ENCODE assay signal across 14 cellular contexts in the genomic region with DNA sequence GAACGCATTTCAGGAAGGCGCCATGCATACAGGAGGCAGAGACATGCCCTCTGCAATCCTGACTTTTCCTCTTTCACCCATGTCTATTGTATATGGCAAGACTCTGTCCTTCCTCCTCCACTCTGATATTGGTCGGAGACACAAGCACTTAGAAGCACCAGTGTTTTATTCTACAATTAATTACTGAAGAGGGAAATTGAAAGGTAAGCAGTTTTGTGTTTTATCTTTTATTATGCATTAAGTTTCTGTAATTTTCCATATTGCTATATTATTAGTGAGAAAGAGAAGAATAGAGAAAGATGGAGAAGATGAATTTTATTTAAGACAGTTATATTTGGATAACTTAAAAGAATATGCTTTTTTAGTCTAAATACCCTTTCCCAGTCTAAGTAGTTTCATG. TPM values are rescaled to one million over a fixed set of nuclear protein-coding genes. Genes with fewer than 3 reads are reported as not detected.
DNase-seq lines count a peak whose midpoint lies in the region; ATAC-seq and TF ChIP-seq lines count a peak whose summit lies in the region.
"Had no signal": no experiment of that assay in that cellular context is flagged by ENCODE, and none has a peak within 500 bp of the region (broad histone marks: within the 10 kb centered on the region; RNA-seq: fewer than 3 reads in every experiment).

No MANE protein-coding gene starts in this region.

- peak overlapping the region; percentile 5 for H3K4me3 Mint-ChIP-seq in stimulated activated naive CD8-positive, alpha-beta T cell treated with anti-CD3 and anti-CD28 coated beads, Interleukin-15, Interleukin-2, amounts not matched to agents 100 ng/mL and 50 ng/mL, for 24 hours
- H3K4me3 Mint-ChIP-seq in stimulated activated naive CD8-positive, alpha-beta T cell treated with anti-CD3 and anti-CD28 coated beads, Interleukin-15, amount 100 ng/mL, for 72 hours: peak overlapping the region in 1 of 2 donors; percentile 0

- TF ChIP-seq CTCF in hepatocyte (IDR thresholded peaks at IDR 0.05; ENCODE audit: poor library complexity): no peak
- TF ChIP-seq CTCF in thyroid gland (IDR thresholded peaks at IDR 0.05): no peak
- no peak for TF ChIP-seq CTCF in suprapubic skin (IDR thresholded peaks at IDR 0.05)

- H3K9ac ChIP-seq in SK-N-MC (ENCODE audit: insufficient read length): no peak overlapping the region

- H3K36me3 Mint-ChIP-seq in stimulated activated naive CD8-positive, alpha-beta T cell treated with anti-CD3 and anti-CD28 coated beads, Interleukin-15, Interleukin-2, amounts not matched to agents 100 ng/mL and 50 ng/mL, for 24 hours (ENCODE audit: low read depth): peaks cover 18% of the 10 kb centered on the region

- TF ChIP-seq EP300 in suprapubic skin (IDR thresholded peaks at IDR 0.05): no peak

- no peak for DNase-seq in stimulated activated naive CD8-positive, alpha-beta T cell treated with anti-CD3 and anti-CD28 coated beads, Interleukin-15, amount 100 ng/mL, for 72 hours
- DNase-seq in SK-N-MC (ENCODE audit: low read depth, low spot score): no peak
- DNase-seq in hepatocyte (ENCODE audit: low spot score): no peak
- DNase-seq in thyroid gland: no peak
- no peak for DNase-seq in suprapubic skin (ENCODE audit: low spot score in 2 of 2)
- DNase-seq in SW480 (ENCODE audit: low spot score): no peak
- no peak for DNase-seq in cerebellar nuclear complex (lab: John Stamatoyannopoulos, UW)
- DNase-seq: AML-193, cortex of kidney, kidney, midbrain, nucleus accumbens had no signal

- peak overlapping the region; percentile 41 for H3K4me2 ChIP-seq in hepatocyte

- H3K4me3 ChIP-seq in SK-N-MC (peak overlapping the region; percentile 37), hepatocyte (no peak overlapping the region), thyroid gland (replicated peaks in 1 of 3) (no peak overlapping the region), suprapubic skin (no peak overlapping the region)

- H3K27ac Mint-ChIP-seq in stimulated activated naive CD8-positive, alpha-beta T cell treated with anti-CD3 and anti-CD28 coated beads, Interleukin-15, Interleukin-2, amounts not matched to agents 100 ng/mL and 50 ng/mL, for 24 hours: peak overlapping the region; percentile 93
- H3K27ac Mint-ChIP-seq in stimulated activated naive CD8-positive, alpha-beta T cell treated with anti-CD3 and anti-CD28 coated beads, Interleukin-15, amount 100 ng/mL, for 72 hours: no peak overlapping the region

- H3K27ac ChIP-seq in SK-N-MC (peak overlapping the region; percentile 39; the same call in 1 of the 2 replicates), hepatocyte (no peak overlapping the region), thyroid gland (peak overlapping the region; percentile 15 to 28 (median 24)), suprapubic skin (no peak overlapping the region)
- H3K27ac ChIP-seq: ascending aorta had no signal

- H3K9me3 Mint-ChIP-seq in stimulated activated naive CD8-positive, alpha-beta T cell treated with anti-CD3 and anti-CD28 coated beads, Interleukin-15, Interleukin-2, amounts not matched to agents 100 ng/mL and 50 ng/mL, for 24 hours: no peaks in the 10 kb centered on the region
- no peaks in the 10 kb centered on the region for H3K9me3 Mint-ChIP-seq in stimulated activated naive CD8-positive, alpha-beta T cell treated with anti-CD3 and anti-CD28 coated beads, Interleukin-15, amount 100 ng/mL, for 72 hours

- TF ChIP-seq POLR2A in thyroid gland (IDR thresholded peaks at IDR 0.05) (no peak), suprapubic skin (IDR thresholded peaks at IDR 0.05) (no peak)

- H4K20me1 ChIP-seq in hepatocyte (ENCODE audit: insufficient read depth, poor library complexity, severe bottlenecking): peaks cover 98% of the 10 kb centered on the region

- peaks cover 100% of the 10 kb centered on the region for H3K79me2 ChIP-seq in hepatocyte

- H3K27me3 Mint-ChIP-seq in stimulated activated naive CD8-positive, alpha-beta T cell treated with anti-CD3 and anti-CD28 coated beads, Interleukin-15, Interleukin-2, amounts not matched to agents 100 ng/mL and 50 ng/mL, for 24 hours: no peaks in the 10 kb centered on the region
- H3K27me3 Mint-ChIP-seq in stimulated activated naive CD8-positive, alpha-beta T cell treated with anti-CD3 and anti-CD28 coated beads, Interleukin-15, amount 100 ng/mL, for 72 hours: no peaks in the 10 kb centered on the region

- H3K4me1 ChIP-seq in hepatocyte (ENCODE audit: insufficient read depth) (peaks cover 12% of the 10 kb centered on the region), thyroid gland (peaks cover 45 to 75% of the 10 kb centered on the region in 2 donors), suprapubic skin (peaks cover 59% of the 10 kb centered on the region)

- no peak for ATAC-seq in stimulated activated naive CD8-positive, alpha-beta T cell treated with anti-CD3 and anti-CD28 coated beads, Interleukin-15, amount 100 ng/mL, for 72 hours

- WGBS in hepatocyte (ENCODE audit: low lambda C conversion rate, missing lambda C conversion rate): 84% methylated on average over 3 of the region's 3 CpGs
- 83 to 88% methylated on average over 3 of the region's 3 CpGs for WGBS in thyroid gland, 2 donors
- WGBS in suprapubic skin: 69% methylated on average over 3 of the region's 3 CpGs

- H3K36me3 ChIP-seq in SK-N-MC (ENCODE audit: insufficient read depth, low read length) (peaks cover 7% of the 10 kb centered on the region; the same call in 1 of the 2 replicates), hepatocyte (replicated peaks; ENCODE audit: insufficient read depth, low read depth) (no peaks in the 10 kb centered on the region), thyroid gland (no peaks in the 10 kb centered on the region), suprapubic skin (no peaks in the 10 kb centered on the region)
- H3K36me3 ChIP-seq: ascending aorta had no signal

- no peak overlapping the region for H2AFZ ChIP-seq in hepatocyte

- intact Hi-C loops in thyroid gland (cut with DNase I): no loop called here

- H3K9me3 ChIP-seq in SK-N-MC (ENCODE audit: low read depth, low read length) (no peaks in the 10 kb centered on the region), hepatocyte (ENCODE audit: low read depth) (no peaks in the 10 kb centered on the region), thyroid gland (no peaks in the 10 kb centered on the region), suprapubic skin (no peaks in the 10 kb centered on the region)
- H3K9me3 ChIP-seq: ascending aorta had no signal

- H3K9me2 ChIP-seq in hepatocyte (replicated peaks; ENCODE audit: insufficient read depth): no peaks in the 10 kb centered on the region

- peaks cover 96% of the 10 kb centered on the region for H3K4me1 Mint-ChIP-seq in stimulated activated naive CD8-positive, alpha-beta T cell treated with anti-CD3 and anti-CD28 coated beads, Interleukin-15, Interleukin-2, amounts not matched to agents 100 ng/mL and 50 ng/mL, for 24 hours (ENCODE audit: low read depth)
- peaks cover 92% of the 10 kb centered on the region for H3K4me1 Mint-ChIP-seq in stimulated activated naive CD8-positive, alpha-beta T cell treated with anti-CD3 and anti-CD28 coated beads, Interleukin-15, amount 100 ng/mL, for 72 hours

- no peaks in the 10 kb centered on the region for H3K27me3 ChIP-seq in hepatocyte
- no peaks in the 10 kb centered on the region for H3K27me3 ChIP-seq in thyroid gland
- no peaks in the 10 kb centered on the region for H3K27me3 ChIP-seq in suprapubic skin
- H3K27me3 ChIP-seq: ascending aorta had no signal

RNA-seq across cellular contexts. Expression of gene ARID1B, which starts 13.5 kb away (rescaled TPM):
- total RNA-seq in hepatocyte: 60.2 and 67.0 TPM in 2 replicates
- polyA plus RNA-seq in hepatocyte: 32.9 and 47.5 TPM in 2 replicates
- total RNA-seq in thyroid gland: 100 to 1,000 TPM; 157 to 315 (median 206) TPM
- 100 to 1,000 TPM; 102 to 233 (median 129) TPM for total RNA-seq in suprapubic skin

Comparison
In these comparisons a context has a peak if more than half of its experiments do, and no peak if none do; other contexts are left out.
1. H3K27ac ChIP-seq: peak in SK-N-MC (single experiment) and thyroid gland (3 of 3); none in hepatocyte (single experiment) and suprapubic skin (single experiment).